8 cellular contexts compared by ENCODE assay signal in genomic region chr4:88803600-88804096, GRCh38.
DNase-seq lines count a peak whose midpoint lies in the region; ATAC-seq and TF ChIP-seq lines count a peak whose summit lies in the region.
"Had no signal": no experiment of that assay in that cellular context is flagged by ENCODE, and none has a peak within 500 bp of the region (broad histone marks: within the 10 kb centered on the region; RNA-seq: fewer than 3 reads in every experiment).

No MANE protein-coding gene starts in this region.

- DNase-seq in NOMO-1 (lab: John Stamatoyannopoulos, UW; ENCODE audit: unreplicated experiment in 2 of 2) (peak; percentile 71 to 81), fibroblast of mammary gland (ENCODE audit: low read depth) (peak; percentile 98), putamen (ENCODE audit: low spot score) (no peak), neural progenitor cell (ENCODE audit: low spot score) (no peak)
- DNase-seq in stimulated activated naive CD8-positive, alpha-beta T cell treated with anti-CD3 and anti-CD28 coated beads, Interleukin-15, amount 100 ng/mL, for 72 hours, result peak; percentile 51 to 62

- H3K4me3 Mint-ChIP-seq in stimulated activated naive CD8-positive, alpha-beta T cell treated with anti-CD3 and anti-CD28 coated beads, Interleukin-15, amount 100 ng/mL, for 72 hours, result peak overlapping the region; percentile 37 to 46
- H3K4me3 Mint-ChIP-seq in neural progenitor cell, result no peak overlapping the region

- no peaks in the 10 kb centered on the region for H3K9me3 ChIP-seq in neural progenitor cell (ENCODE audit: low read depth)

- no peaks in the 10 kb centered on the region for H3K36me3 ChIP-seq in neural progenitor cell

- no peak overlapping the region for H2AFZ ChIP-seq in neural progenitor cell (replicated peaks)
- H2AFZ ChIP-seq: parathyroid adenoma had no signal

- peaks cover 22% of the 10 kb centered on the region for H3K4me1 Mint-ChIP-seq in stimulated activated naive CD8-positive, alpha-beta T cell treated with anti-CD3 and anti-CD28 coated beads, Interleukin-15, amount 100 ng/mL, for 72 hours
- H3K4me1 Mint-ChIP-seq in neural progenitor cell, result peaks cover under 1% of the 10 kb centered on the region

- no peaks in the 10 kb centered on the region for H3K4me1 ChIP-seq in neural progenitor cell

- H3K27ac Mint-ChIP-seq in stimulated activated naive CD8-positive, alpha-beta T cell treated with anti-CD3 and anti-CD28 coated beads, Interleukin-15, amount 100 ng/mL, for 72 hours, result peak overlapping the region in 1 of 2 donors; percentile 97
- H3K27ac Mint-ChIP-seq in neural progenitor cell, result no peak overlapping the region

- no peaks in the 10 kb centered on the region for H4K20me1 ChIP-seq in neural progenitor cell (ENCODE audit: low read depth)

- H3K4me3 ChIP-seq in fibroblast of mammary gland (ENCODE audit: control insufficient read depth, low read depth, low read length), result no peak overlapping the region
- no peak overlapping the region for H3K4me3 ChIP-seq in neural progenitor cell

- H3K79me2 ChIP-seq in neural progenitor cell (ENCODE audit: low read depth), result no peaks in the 10 kb centered on the region

- no peak overlapping the region for H3K27ac ChIP-seq in neural progenitor cell
- H3K27ac ChIP-seq: parathyroid adenoma had no signal

- no peaks in the 10 kb centered on the region for H3K27me3 ChIP-seq in neural progenitor cell

- no peak overlapping the region for H3K9ac ChIP-seq in neural progenitor cell
- H3K9ac ChIP-seq: parathyroid adenoma had no signal

- no peaks in the 10 kb centered on the region for H3K9me3 Mint-ChIP-seq in stimulated activated naive CD8-positive, alpha-beta T cell treated with anti-CD3 and anti-CD28 coated beads, Interleukin-15, amount 100 ng/mL, for 72 hours
- H3K9me3 Mint-ChIP-seq in neural progenitor cell, result no peaks in the 10 kb centered on the region

- no peaks in the 10 kb centered on the region for H3F3A ChIP-seq in neural progenitor cell (ENCODE audit: low read depth)

- no peak for TF ChIP-seq CTCF in fibroblast of mammary gland (conservative IDR thresholded peaks at IDR 0.05; ENCODE audit: control insufficient read depth, insufficient read depth, low read depth, low read length)
- TF ChIP-seq CTCF in neural progenitor cell (IDR thresholded peaks at IDR 0.05), result no peak

- H3K4me2 ChIP-seq in neural progenitor cell, result no peak overlapping the region

- peaks cover 5% of the 10 kb centered on the region for H3K36me3 Mint-ChIP-seq in neural progenitor cell

- ATAC-seq in GM18867 (IDR thresholded peaks at IDR 0.05; ENCODE audit: unreplicated experiment) (peak; percentile 59), HG02642 (IDR thresholded peaks at IDR 0.05; ENCODE audit: poor library complexity, unreplicated experiment) (peak; percentile 85)
- ATAC-seq in stimulated activated naive CD8-positive, alpha-beta T cell treated with anti-CD3 and anti-CD28 coated beads, Interleukin-15, amount 100 ng/mL, for 72 hours, result peak; percentile 88

- no peaks in the 10 kb centered on the region for H3K27me3 Mint-ChIP-seq in stimulated activated naive CD8-positive, alpha-beta T cell treated with anti-CD3 and anti-CD28 coated beads, Interleukin-15, amount 100 ng/mL, for 72 hours
- H3K27me3 Mint-ChIP-seq in neural progenitor cell (ENCODE audit: insufficient read depth, low read depth), result peaks cover 2% of the 10 kb centered on the region

Comparison
In these comparisons a context has a peak if more than half of its experiments do, and no peak if none do; other contexts are left out.
1. DNase-seq: peak in NOMO-1 (2 of 2), fibroblast of mammary gland (single experiment) and stimulated activated naive CD8-positive, alpha-beta T cell treated with anti-CD3 and anti-CD28 coated beads, Interleukin-15, amount 100 ng/mL, for 72 hours (2 of 2); none in putamen (single experiment) and neural progenitor cell (single experiment).
2. Peak in every context shown above with its lines, with median percentiles within 50 percentile points of each other: ATAC-seq.